In the genomic region with DNA sequence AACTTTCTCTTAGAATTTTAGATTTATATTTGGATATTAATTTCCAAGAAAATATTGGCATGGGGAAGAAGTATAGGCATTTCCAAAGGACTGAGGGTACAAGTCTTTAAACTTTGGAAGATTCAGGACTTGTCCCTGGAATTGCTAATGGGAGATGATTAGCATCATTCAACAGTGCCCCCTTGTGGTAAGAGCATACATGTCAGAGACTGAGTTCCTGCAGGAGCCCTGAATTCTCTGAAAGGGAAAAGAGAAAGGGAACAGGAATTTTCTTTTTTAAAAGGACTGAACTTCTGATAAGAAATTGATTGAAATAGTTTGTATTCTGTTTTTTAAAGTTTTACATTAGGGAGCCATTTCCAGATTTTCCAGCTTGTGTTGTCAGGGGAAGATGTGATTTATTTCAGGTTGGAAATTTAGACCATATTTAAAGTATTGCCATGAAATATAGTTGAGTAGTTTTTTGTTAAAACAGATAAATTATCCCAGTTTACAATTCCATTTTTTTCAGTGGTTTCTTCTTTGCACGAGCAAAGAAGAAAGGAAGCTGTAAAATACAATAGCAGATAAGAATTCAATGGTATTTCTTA, we compare ENCODE assay signal across 8 cellular contexts. TPM values are rescaled to one million over a fixed set of nuclear protein-coding genes. Genes with fewer than 3 reads are reported as not detected.
DNase-seq lines count a peak whose midpoint lies in the region; ATAC-seq, FAIRE-seq and TF ChIP-seq lines count a peak whose summit lies in the region.

No MANE protein-coding gene starts in this region.

- ATAC-seq in memory B cell (ENCODE audit: low read depth): no peak

- H3K9me3 ChIP-seq in SU-DHL-6 (ENCODE audit: insufficient read depth, low read length): no peaks in the 10 kb centered on the region
- no peaks in the 10 kb centered on the region for H3K9me3 ChIP-seq in vagina

- H3K4me3 Mint-ChIP-seq in memory B cell: no peak overlapping the region

- no peaks in the 10 kb centered on the region for H3K36me3 ChIP-seq in SU-DHL-6 (ENCODE audit: low read length)
- H3K36me3 ChIP-seq in vagina: peaks cover 0 to 19% of the 10 kb centered on the region in 2 donors

- DNase-seq in A172 (ENCODE audit: low spot score) (peak; percentile 70), NCI-H1105 treated with DMSO at 0.1 percent for 48 hours (lab: John Stamatoyannopoulos, UW) (peak; percentile 68), memory B cell (ENCODE audit: low spot score in 2 of 2) (peak; percentile 25 to 39), vagina (ENCODE audit: extremely low spot score in 2 of 2) (no peak), GOT3 (lab: John Stamatoyannopoulos, UW) (no peak)

- intact Hi-C loops in vagina (cut with DNase I): no loop called here

- FAIRE-seq in G401.6 (lab: Jason Lieb, UNC) (peak; percentile 96), endometrium (lab: Jason Lieb, UNC) (peak; percentile 89)

- peaks cover under 1% of the 10 kb centered on the region for H3K36me3 Mint-ChIP-seq in memory B cell

- H4K20me1 ChIP-seq in SU-DHL-6 (ENCODE audit: low read depth, low read length): no peaks in the 10 kb centered on the region

- H3K4me3 ChIP-seq in SU-DHL-6 (ENCODE audit: insufficient read depth, low read length, poor library complexity, severe bottlenecking) (no peak overlapping the region), vagina (no peak overlapping the region)

- no peak overlapping the region for H3K9ac ChIP-seq in SU-DHL-6 (ENCODE audit: low read length)

- H3K79me2 ChIP-seq in SU-DHL-6 (ENCODE audit: insufficient read depth, low read length): no peaks in the 10 kb centered on the region

- TF ChIP-seq CTCF in SU-DHL-6 (IDR thresholded peaks at IDR 0.05; ENCODE audit: insufficient read depth, low read length, poor library complexity, severe bottlenecking) (peak; percentile 91), vagina (IDR thresholded peaks at IDR 0.05) (peak; percentile 45 to 80 (median 60))

- no peaks in the 10 kb centered on the region for H3K9me2 ChIP-seq in SU-DHL-6 (replicated peaks; ENCODE audit: insufficient read depth, low read length)

- H3K27ac ChIP-seq in SU-DHL-6 (ENCODE audit: low read depth, low read length) (no peak overlapping the region), vagina (no peak overlapping the region)

- no peaks in the 10 kb centered on the region for H3K4me1 ChIP-seq in vagina

- H2AFZ ChIP-seq in SU-DHL-6 (ENCODE audit: low read depth, low read length, severe bottlenecking): no peak overlapping the region

- H3K27ac Mint-ChIP-seq in memory B cell: no peak overlapping the region

- no peak for TF ChIP-seq POLR2A in vagina (IDR thresholded peaks at IDR 0.05)

- peaks cover under 1% of the 10 kb centered on the region for H3K27me3 Mint-ChIP-seq in memory B cell

- no peaks in the 10 kb centered on the region for H3K9me3 Mint-ChIP-seq in memory B cell

- H3K27me3 ChIP-seq in SU-DHL-6 (ENCODE audit: low read length) (no peaks in the 10 kb centered on the region), vagina (no peaks in the 10 kb centered on the region)

- H3K4me2 ChIP-seq in SU-DHL-6 (ENCODE audit: low read depth, low read length, poor library complexity, severe bottlenecking): no peak overlapping the region

- H3K4me1 Mint-ChIP-seq in memory B cell: no peaks in the 10 kb centered on the region

- no peaks in the 10 kb centered on the region for H3F3A ChIP-seq in SU-DHL-6 (ENCODE audit: insufficient read depth)

RNA-seq across cellular contexts. Expression of gene REP15, which starts 44.0 kb away (rescaled TPM):
- total RNA-seq in A172 (2014; rRNA removed; shearing (Covaris generic)): 0.55 and 1.2 TPM in 2 replicates
- not detected for total RNA-seq in vagina

RNA-seq across cellular contexts. Expression of gene MRPS35, which starts 58.4 kb away (rescaled TPM):
- 95.1 and 106 TPM in 2 replicates for total RNA-seq in A172 (2014; rRNA removed; shearing (Covaris generic))
- 25.3 TPM for total RNA-seq in vagina

Comparison
In these comparisons a context has a peak if more than half of its experiments do, and no peak if none do; other contexts are left out.
1. DNase-seq: peak in A172 (single experiment), NCI-H1105 treated with DMSO at 0.1 percent for 48 hours (single experiment) and memory B cell (2 of 2); none in vagina (0 of 2) and GOT3 (single experiment).